Comparison of ENCODE assay signal across 18 cellular contexts in the genomic region with DNA sequence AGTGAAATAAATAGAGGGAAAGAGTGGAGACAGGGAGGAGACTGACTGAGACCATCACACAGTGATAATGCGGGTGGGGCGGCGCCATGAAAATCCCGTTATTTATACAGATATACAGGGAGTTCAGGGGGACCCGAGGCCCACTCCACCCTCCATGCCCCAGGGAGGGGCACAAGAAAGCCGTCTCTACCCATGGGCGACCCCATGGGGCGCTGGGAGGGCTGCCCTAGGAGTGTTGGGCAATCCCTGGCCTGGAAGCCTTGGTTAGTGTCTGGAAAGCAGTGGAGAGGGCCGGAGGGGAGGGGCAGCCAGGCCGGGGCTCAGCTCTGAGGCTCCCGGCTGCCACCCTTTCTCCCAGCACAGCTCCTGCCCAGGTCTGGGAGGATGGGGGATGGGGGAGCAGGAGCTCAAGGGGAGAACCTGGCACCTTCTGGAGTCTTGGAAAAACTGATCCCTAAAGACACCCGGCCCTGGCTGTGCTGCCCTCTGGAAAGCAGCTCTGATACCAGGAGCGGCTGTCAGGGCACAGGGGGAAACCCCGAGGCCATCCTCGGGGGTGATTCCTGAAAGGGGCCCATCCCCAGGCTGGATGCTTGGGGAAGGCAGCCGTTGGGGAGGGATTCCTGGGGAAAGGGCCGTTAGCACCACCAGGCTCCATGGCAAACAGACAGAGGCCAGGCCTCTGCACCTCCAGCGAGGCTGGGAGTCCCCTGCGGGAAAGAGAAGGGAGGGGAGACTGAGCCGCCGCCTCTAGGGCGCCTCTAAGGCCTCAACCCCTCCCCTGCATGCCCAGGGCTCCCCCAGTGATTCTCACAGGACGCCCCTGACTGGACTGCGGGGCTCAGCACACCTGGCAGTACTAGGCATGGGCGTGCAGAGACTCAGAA. TPM values are rescaled to one million over a fixed set of nuclear protein-coding genes. Genes with fewer than 3 reads are reported as not detected.
DNase-seq lines count a peak whose midpoint lies in the region; ATAC-seq, FAIRE-seq and TF ChIP-seq lines count a peak whose summit lies in the region.
"Had no signal": no experiment of that assay in that cellular context is flagged by ENCODE, and none has a peak within 500 bp of the region (broad histone marks: within the 10 kb centered on the region; RNA-seq: fewer than 3 reads in every experiment).

No MANE protein-coding gene starts in this region.

- no peaks in the 10 kb centered on the region for H3K9me1 ChIP-seq in endothelial cell of umbilical vein (replicated peaks; ENCODE audit: control insufficient read depth, extremely low read depth, insufficient read depth, low read length)

- ATAC-seq in stimulated activated naive B cell treated with anti-CD40 and anti-IgM and Interleukin-4, amounts not matched to agents 10 μg/mL and 1 μg/mL and 100 μg/mL, for 72 hours (replicated peaks) = no peak
- ATAC-seq in HG03045 (IDR thresholded peaks at IDR 0.05; ENCODE audit: unreplicated experiment) (no peak), pancreas (no peak)
- ATAC-seq: activated T-cell treated with anti-CD3 and anti-CD28 coated beads, Interleukin-2, amount 50 U/mL, for 72 hours had no signal

- H3K79me2 ChIP-seq in OCI-LY7 (ENCODE audit: insufficient read depth, low read depth, low read length) = peaks cover 19% of the 10 kb centered on the region
- H3K79me2 ChIP-seq in endothelial cell of umbilical vein (ENCODE audit: control insufficient read depth, insufficient read depth, low read length) = peaks cover 18% of the 10 kb centered on the region

- H4K20me1 ChIP-seq in OCI-LY7 (ENCODE audit: insufficient read depth, low read length) (peaks cover 7% of the 10 kb centered on the region; the same call in 1 of the 2 replicates), endothelial cell of umbilical vein (replicated peaks; ENCODE audit: control insufficient read depth, extremely low read depth, insufficient read depth, low read length) (no peaks in the 10 kb centered on the region)

- 83 to 87% methylated on average over 23 to 25 of the region's 25 CpGs for WGBS in pancreas, 2 donors

- TF ChIP-seq CTCF in OCI-LY7 (conservative IDR thresholded peaks at IDR 0.05; ENCODE audit: low read length) (no peak), endothelial cell of umbilical vein (IDR thresholded peaks at IDR 0.05; ENCODE audit: extremely low read depth in 1 of 2, insufficient read depth in 1 of 2, low read depth in 1 of 2, low read length in 2 of 2) (no peak), pancreas (IDR thresholded peaks at IDR 0.05) (no peak)

- H2AFZ ChIP-seq in OCI-LY7 (ENCODE audit: low read length) = no peak overlapping the region
- H2AFZ ChIP-seq in endothelial cell of umbilical vein (ENCODE audit: low read depth, low read length) = no peak overlapping the region

- H3K9me3 Mint-ChIP-seq in activated naive CD4-positive, alpha-beta T cell treated with anti-CD3 and anti-CD28 coated beads, Interleukin-2, amount 50 U/mL, for 24 hours = no peaks in the 10 kb centered on the region
- H3K9me3 Mint-ChIP-seq in stimulated activated naive B cell treated with anti-CD40 and anti-IgM and Interleukin-4, amounts not matched to agents 10 μg/mL and 1 μg/mL and 100 μg/mL, for 72 hours = no peaks in the 10 kb centered on the region
- H3K9me3 Mint-ChIP-seq: activated T-cell treated with anti-CD3 and anti-CD28 coated beads, Interleukin-2, amount 50 U/mL, for 72 hours had no signal

- H3K9me3 ChIP-seq in OCI-LY7 (ENCODE audit: low read length) = no peaks in the 10 kb centered on the region
- H3K9me3 ChIP-seq in endothelial cell of umbilical vein (replicated peaks; ENCODE audit: control insufficient read depth, insufficient read depth, low read length) = no peaks in the 10 kb centered on the region
- no peaks in the 10 kb centered on the region for H3K9me3 ChIP-seq in pancreas
- H3K9me3 ChIP-seq: ascending aorta, transverse colon had no signal

- H3K36me3 Mint-ChIP-seq in activated naive CD4-positive, alpha-beta T cell treated with anti-CD3 and anti-CD28 coated beads, Interleukin-2, amount 50 U/mL, for 24 hours = peaks cover 3% of the 10 kb centered on the region
- H3K36me3 Mint-ChIP-seq in stimulated activated naive B cell treated with anti-CD40 and anti-IgM and Interleukin-4, amounts not matched to agents 10 μg/mL and 1 μg/mL and 100 μg/mL, for 72 hours = peaks cover 46 to 63% of the 10 kb centered on the region in 2 donors

- FAIRE-seq in endothelial cell of umbilical vein (lab: Jason Lieb, UNC) = no peak
- FAIRE-seq in pancreas (lab: Jason Lieb, UNC) = no peak
- FAIRE-seq: frontal cortex, islet of Langerhans, small intestine had no signal

- dilution Hi-C loops in endothelial cell of umbilical vein (cut with MboI; ENCODE audit: extremely low pct_ligation_motif_present, low sequenced_read_pairs) = no loop called here

- peak overlapping the region; percentile 99 for H3K4me2 ChIP-seq in OCI-LY7 (ENCODE audit: low read length)
- no peak overlapping the region for H3K4me2 ChIP-seq in endothelial cell of umbilical vein (ENCODE audit: insufficient read depth, low read length)

- BruUV-seq in OCI-LY7 (replicated peaks; lab: Mats Ljungman, UMichigan) = no TSS peak
- TSS peak; percentile 61 for BruUV-seq in endothelial cell of umbilical vein (replicated peaks; lab: Mats Ljungman, UMichigan)

- H3K4me1 ChIP-seq in OCI-LY7 (ENCODE audit: insufficient read depth, low read length, poor library complexity, severe bottlenecking) = peaks cover 48% of the 10 kb centered on the region
- H3K4me1 ChIP-seq in endothelial cell of umbilical vein (ENCODE audit: control insufficient read depth, extremely low read depth, insufficient read depth, low read length) = peaks cover 35% of the 10 kb centered on the region
- H3K4me1 ChIP-seq in pancreas = peaks cover 7 to 11% (median 8%) of the 10 kb centered on the region in 3 donors

- POLR2A ChIA-PET in OCI-LY7 (lab: Charles Lee) = interaction anchor here (0.5 to 0.6 kb wide), 2 partner anchors 48 to 149 kb away, joined by 3 read pairs; no protein-coding TSS in a partner anchor
- POLR2A ChIA-PET in endothelial cell of umbilical vein (lab: Charles Lee) = no interaction called here

- intact Hi-C loops in OCI-LY7 (cut with micrococcal nuclease; ENCODE audit: unreplicated experiment) (loop anchor here (1.0 to 5.0 kb wide), 2 partner anchors 67 to 104 kb away; partner anchors contain the start of gene SLC1A5), endothelial cell of umbilical vein (cut with micrococcal nuclease) (no loop called here), pancreas (cut with DNase I) (no loop called here)

- H3K9me2 ChIP-seq in OCI-LY7 (ENCODE audit: insufficient read depth, low read length) = no peaks in the 10 kb centered on the region

- H3K36me3 ChIP-seq in OCI-LY7 (ENCODE audit: insufficient read depth, low read length) (peaks cover 68% of the 10 kb centered on the region), endothelial cell of umbilical vein (ENCODE audit: control insufficient read depth in 2 of 2, extremely low read depth in 1 of 2, insufficient read depth in 2 of 2, low read length in 2 of 2) (peaks cover 6 to 37% of the 10 kb centered on the region in 2 experiments), pancreas (peaks cover 6 to 37% (median 36%) of the 10 kb centered on the region in 3 donors)

- DNase-seq in activated naive CD4-positive, alpha-beta T cell (lab: John Stamatoyannopoulos, UW) = no peak
- no peak for DNase-seq in OCI-LY7 (ENCODE audit: low spot score)
- no peak for DNase-seq in endothelial cell of umbilical vein (ENCODE audit: low read depth, low spot score)
- no peak for DNase-seq in stimulated activated naive B cell treated with anti-CD40 and anti-IgM and Interleukin-4, amounts not matched to agents 10 μg/mL and 1 μg/mL and 100 μg/mL, for 72 hours
- no peak for DNase-seq in ecto neural progenitor cell (ENCODE audit: low spot score)
- no peak for DNase-seq in pancreas
- DNase-seq: activated CD4-positive, CD25-positive, alpha-beta regulatory T cell treated with anti-CD3 and anti-CD28 coated beads, Interleukin-2, amount 50 U/mL, for 72 hours; activated T-cell treated with anti-CD3 and anti-CD28 coated beads, Interleukin-2, amount 50 U/mL, for 72 hours; effector CD4-positive, alpha-beta T cell; NCI-H1694 treated with DMSO at 0.1 percent for 48 hours; NCI-H774; small intestine; transverse colon had no signal

- no peak overlapping the region for H3K9ac ChIP-seq in endothelial cell of umbilical vein (replicated peaks; ENCODE audit: extremely low read depth, insufficient read depth, low read length)

- H3K27me3 ChIP-seq in endothelial cell of umbilical vein (ENCODE audit: control insufficient read depth in 2 of 2, insufficient read depth in 2 of 2, low read length in 2 of 2) (no peaks in the 10 kb centered on the region), pancreas (no peaks in the 10 kb centered on the region)
- H3K27me3 ChIP-seq: ascending aorta, transverse colon had no signal

- no peaks in the 10 kb centered on the region for H3K27me3 Mint-ChIP-seq in activated naive CD4-positive, alpha-beta T cell treated with anti-CD3 and anti-CD28 coated beads, Interleukin-2, amount 50 U/mL, for 24 hours
- no peaks in the 10 kb centered on the region for H3K27me3 Mint-ChIP-seq in stimulated activated naive B cell treated with anti-CD40 and anti-IgM and Interleukin-4, amounts not matched to agents 10 μg/mL and 1 μg/mL and 100 μg/mL, for 72 hours

- H3K27ac Mint-ChIP-seq in activated naive CD4-positive, alpha-beta T cell treated with anti-CD3 and anti-CD28 coated beads, Interleukin-2, amount 50 U/mL, for 24 hours = peak overlapping the region; percentile 86
- H3K27ac Mint-ChIP-seq in stimulated activated naive B cell treated with anti-CD40 and anti-IgM and Interleukin-4, amounts not matched to agents 10 μg/mL and 1 μg/mL and 100 μg/mL, for 72 hours = peak overlapping the region; percentile 89
- H3K27ac Mint-ChIP-seq: activated T-cell treated with anti-CD3 and anti-CD28 coated beads, Interleukin-2, amount 50 U/mL, for 72 hours had no signal

- H3K4me3 Mint-ChIP-seq in activated naive CD4-positive, alpha-beta T cell treated with anti-CD3 and anti-CD28 coated beads, Interleukin-2, amount 50 U/mL, for 24 hours = no peak overlapping the region
- peak overlapping the region; percentile 91 to 95 for H3K4me3 Mint-ChIP-seq in stimulated activated naive B cell treated with anti-CD40 and anti-IgM and Interleukin-4, amounts not matched to agents 10 μg/mL and 1 μg/mL and 100 μg/mL, for 72 hours
- H3K4me3 Mint-ChIP-seq: activated T-cell treated with anti-CD3 and anti-CD28 coated beads, Interleukin-2, amount 50 U/mL, for 72 hours had no signal

- H3K4me3 ChIP-seq in OCI-LY7 (ENCODE audit: low read depth, low read length, poor library complexity, severe bottlenecking) = peak overlapping the region; percentile 92
- no peak overlapping the region for H3K4me3 ChIP-seq in endothelial cell of umbilical vein (replicated peaks in 1 of 3; ENCODE audit: insufficient read depth in 1 of 3, low read depth in 1 of 3, low read length in 3 of 3)
- no peak overlapping the region for H3K4me3 ChIP-seq in pancreas
- H3K4me3 ChIP-seq: ascending aorta, transverse colon had no signal

- no peak for TF ChIP-seq POLR2A in endothelial cell of umbilical vein (IDR thresholded peaks at IDR 0.05; ENCODE audit: low read depth, low read length)

- peak overlapping the region; percentile 95 for H3K27ac ChIP-seq in OCI-LY7 (ENCODE audit: low read depth, low read length, poor library complexity, severe bottlenecking)
- H3K27ac ChIP-seq in endothelial cell of umbilical vein (ENCODE audit: insufficient read depth, low read depth, low read length) = no peak overlapping the region
- no peak overlapping the region for H3K27ac ChIP-seq in pancreas

- H3K4me1 Mint-ChIP-seq in activated naive CD4-positive, alpha-beta T cell treated with anti-CD3 and anti-CD28 coated beads, Interleukin-2, amount 50 U/mL, for 24 hours = peaks cover 36% of the 10 kb centered on the region
- H3K4me1 Mint-ChIP-seq in stimulated activated naive B cell treated with anti-CD40 and anti-IgM and Interleukin-4, amounts not matched to agents 10 μg/mL and 1 μg/mL and 100 μg/mL, for 72 hours = peaks cover 56 to 85% of the 10 kb centered on the region in 2 donors

- CTCF ChIA-PET in OCI-LY7 (lab: Charles Lee; ENCODE audit: unreplicated experiment) = interaction anchor here (0.7 kb wide), 1 partner anchor 10 kb away, joined by 3 read pairs; no protein-coding TSS in a partner anchor
- CTCF ChIA-PET in endothelial cell of umbilical vein (lab: Charles Lee) = interaction anchor here (1.0 kb wide), 1 partner anchor 15 kb away, joined by 3 read pairs; no protein-coding TSS in a partner anchor

RNA-seq across cellular contexts. Expression of gene PRKD2, which starts 3.0 kb away (rescaled TPM):
- 30.5 and 34.3 TPM in 2 replicates for total RNA-seq in OCI-LY7 (2014; rRNA removed; shearing (Covaris generic))
- total RNA-seq in OCI-LY7 (2022) (89.2 and 101 TPM in 2 replicates), endothelial cell of umbilical vein (94.9 and 101 TPM in 2 replicates), pancreas (10 to 100 TPM; 13.8 to 33.5 (median 20.4) TPM)
- polyA plus RNA-seq in endothelial cell of umbilical vein (40.4 and 42.4 TPM in 2 replicates), pancreas (10 to 100 TPM; 61.1 to 90.3 TPM)
- 34.8 and 36.2 TPM in 2 replicates for polyA plus RNA-seq in endothelial cell of umbilical vein (2011; cell fraction: cytosol; rRNA removed)
- polyA plus RNA-seq in endothelial cell of umbilical vein (2011; cell fraction: nucleus; rRNA removed) = 69.1 and 74.5 TPM in 2 replicates
- polyA plus RNA-seq in endothelial cell of umbilical vein (2012) = 45.1 and 54.6 TPM in 2 replicates
- 43.7 and 55.6 TPM in 2 replicates for polyA minus RNA-seq in endothelial cell of umbilical vein
- 10.0 TPM for polyA minus RNA-seq in endothelial cell of umbilical vein (2011; cell fraction: cytosol; rRNA and poly(A)+ RNA removed)
- polyA minus RNA-seq in endothelial cell of umbilical vein (2011; cell fraction: nucleus; rRNA and poly(A)+ RNA removed) = 22.5 and 33.7 TPM in 2 replicates

RNA-seq across cellular contexts. Expression of gene FKRP, which starts 26.0 kb away (rescaled TPM):
- 15.5 and 24.6 TPM in 2 replicates for total RNA-seq in OCI-LY7 (2014; rRNA removed; shearing (Covaris generic))
- total RNA-seq in OCI-LY7 (2022) (18.9 and 26.6 TPM in 2 replicates), endothelial cell of umbilical vein (28.6 and 32.8 TPM in 2 replicates), pancreas (1 to 10 TPM; 5.0 to 9.4 (median 6.5) TPM)
- polyA plus RNA-seq in endothelial cell of umbilical vein (31.5 and 33.5 TPM in 2 replicates), pancreas (10 to 100 TPM; 16.6 to 17.4 TPM)
- 14.6 and 23.7 TPM in 2 replicates for polyA plus RNA-seq in endothelial cell of umbilical vein (2011; cell fraction: cytosol; rRNA removed)
- 49.9 and 63.7 TPM in 2 replicates for polyA plus RNA-seq in endothelial cell of umbilical vein (2011; cell fraction: nucleus; rRNA removed)
- polyA plus RNA-seq in endothelial cell of umbilical vein (2012) = 23.5 and 24.5 TPM in 2 replicates
- polyA minus RNA-seq in endothelial cell of umbilical vein = 15.9 and 23.2 TPM in 2 replicates
- polyA minus RNA-seq in endothelial cell of umbilical vein (2011; cell fraction: cytosol; rRNA and poly(A)+ RNA removed) = 3.3 TPM
- polyA minus RNA-seq in endothelial cell of umbilical vein (2011; cell fraction: nucleus; rRNA and poly(A)+ RNA removed) = 14.5 and 18.0 TPM in 2 replicates

RNA-seq across cellular contexts. Expression of gene STRN4, which starts 26.4 kb away (rescaled TPM):
- total RNA-seq in OCI-LY7 (2014; rRNA removed; shearing (Covaris generic)) = 77.8 and 115 TPM in 2 replicates
- total RNA-seq in OCI-LY7 (2022) (68.0 and 77.3 TPM in 2 replicates), endothelial cell of umbilical vein (108 and 116 TPM in 2 replicates), pancreas (10 to 100 TPM; 26.4 to 43.5 (median 32.6) TPM)
- polyA plus RNA-seq in endothelial cell of umbilical vein (144 and 179 TPM in 2 replicates), pancreas (10 to 100 TPM; 43.4 to 48.0 TPM)
- polyA plus RNA-seq in endothelial cell of umbilical vein (2011; cell fraction: cytosol; rRNA removed) = 87.1 and 114 TPM in 2 replicates
- polyA plus RNA-seq in endothelial cell of umbilical vein (2011; cell fraction: nucleus; rRNA removed) = 179 and 227 TPM in 2 replicates
- 54.6 and 71.2 TPM in 2 replicates for polyA plus RNA-seq in endothelial cell of umbilical vein (2012)
- 86.7 and 114 TPM in 2 replicates for polyA minus RNA-seq in endothelial cell of umbilical vein
- 31.5 TPM for polyA minus RNA-seq in endothelial cell of umbilical vein (2011; cell fraction: cytosol; rRNA and poly(A)+ RNA removed)
- 65.9 and 118 TPM in 2 replicates for polyA minus RNA-seq in endothelial cell of umbilical vein (2011; cell fraction: nucleus; rRNA and poly(A)+ RNA removed)

RNA-seq across cellular contexts. Expression of gene DACT3, which starts 58.9 kb away (rescaled TPM):
- 0.10 and 0.44 TPM in 2 replicates for total RNA-seq in OCI-LY7 (2014; rRNA removed; shearing (Covaris generic))
- total RNA-seq in OCI-LY7 (2022) (not detected in 2 replicates), endothelial cell of umbilical vein (0.22 and 0.65 TPM in 2 replicates), pancreas (1 to 10 TPM in 2 of 6 donors, under 1 TPM in 4; 0.24 to 1.7 (median 0.48) TPM)
- polyA plus RNA-seq in endothelial cell of umbilical vein (0.76 and 0.83 TPM in 2 replicates), pancreas (1 to 10 TPM in 1 of 2 donors, under 1 TPM in 1; 0.89 to 1.3 TPM)
- 0.39 TPM in 2 replicates for polyA plus RNA-seq in endothelial cell of umbilical vein (2011; cell fraction: cytosol; rRNA removed)
- polyA plus RNA-seq in endothelial cell of umbilical vein (2011; cell fraction: nucleus; rRNA removed) = 0.39 and 0.55 TPM in 2 replicates
- polyA plus RNA-seq in endothelial cell of umbilical vein (2012) = 0.37 and 0.90 TPM in 2 replicates
- 0.41 and 0.49 TPM in 2 replicates for polyA minus RNA-seq in endothelial cell of umbilical vein
- polyA minus RNA-seq in endothelial cell of umbilical vein (2011; cell fraction: cytosol; rRNA and poly(A)+ RNA removed) = not detected
- 0.19 and 0.29 TPM in 2 replicates for polyA minus RNA-seq in endothelial cell of umbilical vein (2011; cell fraction: nucleus; rRNA and poly(A)+ RNA removed)
